In the genomic region with DNA sequence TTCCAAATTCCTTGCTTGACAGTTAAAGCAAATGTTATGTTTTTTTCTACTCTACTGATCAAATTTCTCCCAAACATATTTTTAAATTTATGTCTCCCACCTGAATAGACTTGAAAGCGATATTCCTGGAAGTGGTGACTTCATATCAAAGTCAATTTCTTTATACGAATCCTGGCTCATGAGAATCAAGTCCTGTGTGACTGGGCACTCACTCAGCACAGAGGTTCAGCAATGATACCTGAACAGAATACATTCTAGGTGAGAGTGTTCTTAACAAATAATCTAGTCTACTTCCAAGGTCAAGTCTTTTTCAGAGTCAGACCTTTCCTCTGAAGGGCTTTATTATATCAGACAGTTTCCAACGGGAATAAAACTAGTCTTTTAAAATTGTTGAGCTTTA, we compare ENCODE assay signal across 40 cellular contexts.
"Had no signal": no experiment of that assay in that cellular context is flagged by ENCODE, and none has a peak within 500 bp of the region (broad histone marks: within the 10 kb centered on the region; RNA-seq: fewer than 3 reads in every experiment).

No MANE protein-coding gene starts in this region.

- H3K4me3 Mint-ChIP-seq: activated naive CD4-positive, alpha-beta T cell treated with anti-CD3 and anti-CD28 coated beads for 36 hours; activated naive CD4-positive, alpha-beta T cell treated with anti-CD3 and anti-CD28 coated beads, Interleukin-2, amount 10 ng/mL, durations not matched to agents 7 days and 5 days; activated naive CD4-positive, alpha-beta T cell treated with anti-CD3 and anti-CD28 coated beads, Interleukin-2, amount 50 U/mL, for 24 hours; activated naive CD8-positive, alpha-beta T cell; activated naive CD8-positive, alpha-beta T cell treated with anti-CD3 and anti-CD28 coated beads for 36 hours; activated naive CD8-positive, alpha-beta T cell treated with anti-CD3 and anti-CD28 coated beads, Interleukin-2, amount 10 ng/mL, durations not matched to agents 7 days and 5 days; activated naive CD8-positive, alpha-beta T cell treated with anti-CD3 and anti-CD28 coated beads, Interleukin-2, amount 50 U/mL, for 24 hours; activated T-cell treated with anti-CD3 and anti-CD28 coated beads, Interleukin-2, amount 50 U/mL, for 24 hours; activated T-cell treated with anti-CD3 and anti-CD28 coated beads, Interleukin-2, amount 50 U/mL, for 4 hours; activated T-cell treated with anti-CD3 and anti-CD28 coated beads, Interleukin-2, amount 50 U/mL, for 72 hours; activated T-helper 1 cell treated with anti-CD3 and anti-CD28 coated beads, Interleukin-12 subunit alpha, Interleukin-12 subunit beta, Interleukin-2, Interleukin-4 antibody, amounts not matched to agents 30 ng/mL and 10 ng/mL and 1 ng/mL, durations not matched to agents 14 hours and 24 hours and 36 hours; activated T-helper 17 cell treated with anti-CD3 and anti-CD28 coated beads, Interleukin-2, amount 50 U/mL, for 72 hours; brain; central memory CD8-positive, alpha-beta T cell had no signal

- FAIRE-seq: astrocyte, bronchial epithelial cell had no signal

- H3K9me3 Mint-ChIP-seq: activated naive CD4-positive, alpha-beta T cell treated with anti-CD3 and anti-CD28 coated beads, Interleukin-2, amount 50 U/mL, for 24 hours had no signal

- ATAC-seq: activated naive CD4-positive, alpha-beta T cell treated with anti-CD3 and anti-CD28 coated beads, Interleukin-2, amount 50 U/mL, for 72 hours; activated naive CD8-positive, alpha-beta T cell treated with anti-CD3 and anti-CD28 coated beads, Interleukin-2, amount 50 U/mL, for 24 hours; activated T-cell treated with anti-CD3 and anti-CD28 coated beads, Interleukin-2, amount 50 U/mL, for 4 hours; activated T-cell treated with anti-CD3 and anti-CD28 coated beads, Interleukin-2, amount 50 U/mL, for 72 hours; activated T-helper 17 cell treated with anti-CD3 and anti-CD28 coated beads, Interleukin-2, amount 50 U/mL, for 72 hours; body of pancreas had no signal

- H3K27me3 Mint-ChIP-seq: activated naive CD4-positive, alpha-beta T cell treated with anti-CD3 and anti-CD28 coated beads, Interleukin-2, amount 10 ng/mL, durations not matched to agents 7 days and 5 days; activated naive CD4-positive, alpha-beta T cell treated with anti-CD3 and anti-CD28 coated beads, Interleukin-2, amount 50 U/mL, for 24 hours; activated naive CD8-positive, alpha-beta T cell; activated naive CD8-positive, alpha-beta T cell treated with anti-CD3 and anti-CD28 coated beads for 36 hours; activated naive CD8-positive, alpha-beta T cell treated with anti-CD3 and anti-CD28 coated beads, Interleukin-2, amount 10 ng/mL, durations not matched to agents 7 days and 5 days; activated naive CD8-positive, alpha-beta T cell treated with anti-CD3 and anti-CD28 coated beads, Interleukin-2, amount 50 U/mL, for 24 hours; activated T-cell treated with anti-CD3 and anti-CD28 coated beads, Interleukin-2, amount 50 U/mL, for 24 hours; activated T-helper 17 cell treated with anti-CD3 and anti-CD28 coated beads, Interleukin-2, amount 50 U/mL, for 72 hours; central memory CD8-positive, alpha-beta T cell had no signal

- H3K27ac Mint-ChIP-seq: activated naive CD4-positive, alpha-beta T cell treated with anti-CD3 and anti-CD28 coated beads for 36 hours; activated naive CD4-positive, alpha-beta T cell treated with anti-CD3 and anti-CD28 coated beads, Interleukin-2, amount 10 ng/mL, durations not matched to agents 7 days and 5 days; activated naive CD4-positive, alpha-beta T cell treated with anti-CD3 and anti-CD28 coated beads, Interleukin-2, amount 50 U/mL, for 24 hours; activated naive CD4-positive, alpha-beta T cell treated with anti-CD3 and anti-CD28 coated beads, Interleukin-2, amount 50 U/mL, for 72 hours; activated naive CD8-positive, alpha-beta T cell; activated naive CD8-positive, alpha-beta T cell treated with anti-CD3 and anti-CD28 coated beads for 36 hours; activated naive CD8-positive, alpha-beta T cell treated with anti-CD3 and anti-CD28 coated beads, Interleukin-2, amount 10 ng/mL, durations not matched to agents 7 days and 5 days; activated naive CD8-positive, alpha-beta T cell treated with anti-CD3 and anti-CD28 coated beads, Interleukin-2, amount 50 U/mL, for 24 hours; activated T-cell treated with anti-CD3 and anti-CD28 coated beads, Interleukin-2, amount 50 U/mL, for 24 hours; activated T-cell treated with anti-CD3 and anti-CD28 coated beads, Interleukin-2, amount 50 U/mL, for 72 hours; activated T-helper 1 cell treated with anti-CD3 and anti-CD28 coated beads, Interleukin-12 subunit alpha, Interleukin-12 subunit beta, Interleukin-2, Interleukin-4 antibody, amounts not matched to agents 30 ng/mL and 10 ng/mL and 1 ng/mL, durations not matched to agents 14 hours and 24 hours and 36 hours; activated T-helper 17 cell treated with anti-CD3 and anti-CD28 coated beads, Interleukin-2, amount 50 U/mL, for 72 hours; activated T-helper 2 cell treated with anti-CD3 and anti-CD28 coated beads, Interferon-gamma antibody, Interleukin-2, Interleukin-4, amounts not matched to agents 10 μg/mL and 5 μg/mL and 100 μg/mL, durations not matched to agents 14 hours and 24 hours and 36 hours; brain had no signal

- DNase-seq: activated effector memory CD4-positive, alpha-beta T cell treated with anti-CD3 and anti-CD28 coated beads, Interleukin-2, amount 50 U/mL, for 16 hours; activated effector memory CD4-positive, alpha-beta T cell treated with Interleukin-2 at 50 U/mL for 16 hours; activated gamma-delta T cell; activated gamma-delta T cell treated with Interleukin-2 at 50 U/mL for 16 hours; activated naive CD4-positive, alpha-beta T cell; activated naive CD4-positive, alpha-beta T cell treated with anti-CD3 and anti-CD28 coated beads for 36 hours; activated naive CD4-positive, alpha-beta T cell treated with anti-CD3 and anti-CD28 coated beads, Interleukin-2, amount 10 ng/mL, durations not matched to agents 7 days and 5 days; activated naive CD4-positive, alpha-beta T cell treated with anti-CD3 and anti-CD28 coated beads, Interleukin-2, amount 50 U/mL, for 16 hours; activated naive CD4-positive, alpha-beta T cell treated with Interleukin-2 at 50 U/mL for 16 hours; activated naive CD8-positive, alpha-beta T cell treated with anti-CD3 and anti-CD28 coated beads for 36 hours; activated naive CD8-positive, alpha-beta T cell treated with anti-CD3 and anti-CD28 coated beads, Interleukin-2, amount 10 ng/mL, durations not matched to agents 7 days and 5 days; activated naive CD8-positive, alpha-beta T cell treated with anti-CD3 and anti-CD28 coated beads, Interleukin-2, amount 50 U/mL, for 24 hours; activated T-cell treated with anti-CD3 and anti-CD28 coated beads, Interleukin-2, amount 50 U/mL, for 1 hour; activated T-cell treated with anti-CD3 and anti-CD28 coated beads, Interleukin-2, amount 50 U/mL, for 24 hours; activated T-cell treated with anti-CD3 and anti-CD28 coated beads, Interleukin-2, amount 50 U/mL, for 4 hours; activated T-cell treated with anti-CD3 and anti-CD28 coated beads, Interleukin-2, amount 50 U/mL, for 48 hours; activated T-cell treated with anti-CD3 and anti-CD28 coated beads, Interleukin-2, amount 50 U/mL, for 72 hours; adrenal gland; amniotic stem cell; amygdala; anterior cingulate cortex; aorta; body of pancreas; brain microvascular endothelial cell; caudate nucleus; central memory CD4-positive, alpha-beta T cell; cerebellar nuclear complex had no signal

- H3K27ac ChIP-seq: adrenal gland, ascending aorta, body of pancreas, brain microvascular endothelial cell, breast epithelium, cardiac muscle cell had no signal

- H3K4me3 ChIP-seq: adrenal gland, ascending aorta, body of pancreas, breast epithelium, cardiac muscle cell had no signal

- H3K27me3 ChIP-seq: adrenal gland, ascending aorta, body of pancreas, brain microvascular endothelial cell, breast epithelium, cardiac muscle cell had no signal

- H3K9me3 ChIP-seq: adrenal gland, ascending aorta, body of pancreas, breast epithelium had no signal

- H3K4me1 Mint-ChIP-seq: activated naive CD4-positive, alpha-beta T cell treated with anti-CD3 and anti-CD28 coated beads, Interleukin-2, amount 10 ng/mL, durations not matched to agents 7 days and 5 days; activated naive CD4-positive, alpha-beta T cell treated with anti-CD3 and anti-CD28 coated beads, Interleukin-2, amount 50 U/mL, for 24 hours; activated naive CD8-positive, alpha-beta T cell treated with anti-CD3 and anti-CD28 coated beads for 36 hours; activated naive CD8-positive, alpha-beta T cell treated with anti-CD3 and anti-CD28 coated beads, Interleukin-2, amount 10 ng/mL, durations not matched to agents 7 days and 5 days; activated naive CD8-positive, alpha-beta T cell treated with anti-CD3 and anti-CD28 coated beads, Interleukin-2, amount 50 U/mL, for 24 hours; activated T-helper 17 cell treated with anti-CD3 and anti-CD28 coated beads, Interleukin-2, amount 50 U/mL, for 72 hours; brain; central memory CD8-positive, alpha-beta T cell had no signal

- H3K4me1 ChIP-seq: adrenal gland, ascending aorta, breast epithelium had no signal

- H3K36me3 Mint-ChIP-seq: activated naive CD4-positive, alpha-beta T cell treated with anti-CD3 and anti-CD28 coated beads, Interleukin-2, amount 10 ng/mL, durations not matched to agents 7 days and 5 days; activated naive CD4-positive, alpha-beta T cell treated with anti-CD3 and anti-CD28 coated beads, Interleukin-2, amount 50 U/mL, for 24 hours; activated naive CD4-positive, alpha-beta T cell treated with anti-CD3 and anti-CD28 coated beads, Interleukin-2, amount 50 U/mL, for 72 hours; activated naive CD8-positive, alpha-beta T cell; activated naive CD8-positive, alpha-beta T cell treated with anti-CD3 and anti-CD28 coated beads for 36 hours; activated naive CD8-positive, alpha-beta T cell treated with anti-CD3 and anti-CD28 coated beads, Interleukin-2, amount 10 ng/mL, durations not matched to agents 7 days and 5 days; brain had no signal

- H3K36me3 ChIP-seq: adrenal gland, ascending aorta, brain microvascular endothelial cell, breast epithelium, cardiac muscle cell had no signal
